8 cellular contexts compared by ENCODE assay signal in genomic region chr10:63630085-63630927, GRCh38.
A peak's percentile ranks its signal among the peaks of the same experiment; 100 is the strongest.
DNase-seq lines count a peak whose midpoint lies in the region; ATAC-seq and TF ChIP-seq lines count a peak whose summit lies in the region.

No MANE protein-coding gene starts in this region.

- peak overlapping the region; percentile 79 to 95 (median 90) for H3K27ac Mint-ChIP-seq in naive thymus-derived CD4-positive, alpha-beta T cell
- H3K27ac Mint-ChIP-seq in stimulated activated effector memory CD8-positive, alpha-beta T cell treated with anti-CD3 and anti-CD28 coated beads, Interleukin-12 subunit alpha, Interleukin-12 subunit beta, amount 100 ng/mL, for 72 hours = peak overlapping the region; percentile 91

- H3K4me1 ChIP-seq in naive thymus-derived CD4-positive, alpha-beta T cell (ENCODE audit: control insufficient read depth in 2 of 2, insufficient read depth in 2 of 2, low read length in 2 of 2) = peaks cover 0 to 17% of the 10 kb centered on the region in 2 donors

- H3K4me3 ChIP-seq in naive thymus-derived CD4-positive, alpha-beta T cell (ENCODE audit: low read length) = peak overlapping the region; percentile 90

- peak; percentile 67 for ATAC-seq in GM21528 (IDR thresholded peaks at IDR 0.05; ENCODE audit: low FRiP score, unreplicated experiment)
- ATAC-seq in naive thymus-derived CD4-positive, alpha-beta T cell = peak; percentile 82
- ATAC-seq in stimulated activated effector memory CD8-positive, alpha-beta T cell treated with anti-CD3 and anti-CD28 coated beads, Interleukin-12 subunit alpha, Interleukin-12 subunit beta, amount 100 ng/mL, for 72 hours = peak; percentile 80

- H3K27ac ChIP-seq in naive thymus-derived CD4-positive, alpha-beta T cell (ENCODE audit: low read depth, low read length) = peak overlapping the region; percentile 69

- CTCF ChIA-PET in naive thymus-derived CD4-positive, alpha-beta T cell (lab: Charles Lee) = interaction anchor here (0.5 to 7.6 kb wide), 11 partner anchors 12 to 1193 kb away, joined by 3 to 62 read pairs (median 5); no protein-coding TSS in a partner anchor

- intact Hi-C loops in naive thymus-derived CD4-positive, alpha-beta T cell (cut with micrococcal nuclease) = loop anchor here (1.0 to 5.0 kb wide), 5 partner anchors 108 to 1878 kb away; partner anchors contain the start of gene EGR2 (in 2 of the 2)

- DNase-seq in DMS153 treated with DMSO at 0.1 percent for 48 hours (lab: John Stamatoyannopoulos, UW; ENCODE audit: unreplicated experiment) (peak; percentile 86), HuH-7 (ENCODE audit: low spot score) (peak; percentile 71), activated T-helper 1 cell treated with Interleukin-2 at 50 U/mL for 16 hours (ENCODE audit: low read depth) (peak; percentile 62), fibroblast of gingiva (ENCODE audit: low read depth) (peak; percentile 96)
- peak; percentile 39 to 81 (median 61) for DNase-seq in naive thymus-derived CD4-positive, alpha-beta T cell
- peak; percentile 68 to 90 for DNase-seq in stimulated activated effector memory CD8-positive, alpha-beta T cell treated with anti-CD3 and anti-CD28 coated beads, Interleukin-12 subunit alpha, Interleukin-12 subunit beta, amount 100 ng/mL, for 72 hours (ENCODE audit: low spot score in 2 of 2)

- no peaks in the 10 kb centered on the region for H3K36me3 ChIP-seq in naive thymus-derived CD4-positive, alpha-beta T cell (ENCODE audit: control insufficient read depth in 2 of 3, insufficient read depth in 3 of 3, low read length in 3 of 3)

- H3K27me3 ChIP-seq in naive thymus-derived CD4-positive, alpha-beta T cell (ENCODE audit: control insufficient read depth in 2 of 2, insufficient read depth in 2 of 2, low read length in 2 of 2) = no peaks in the 10 kb centered on the region

- H3K27me3 Mint-ChIP-seq in naive thymus-derived CD4-positive, alpha-beta T cell = peaks cover 0 to 5% (median 0%) of the 10 kb centered on the region in 5 donors

- peak overlapping the region; percentile 88 to 98 (median 95) for H3K4me3 Mint-ChIP-seq in naive thymus-derived CD4-positive, alpha-beta T cell
- H3K4me3 Mint-ChIP-seq in stimulated activated effector memory CD8-positive, alpha-beta T cell treated with anti-CD3 and anti-CD28 coated beads, Interleukin-12 subunit alpha, Interleukin-12 subunit beta, amount 100 ng/mL, for 72 hours = peak overlapping the region; percentile 91

- no peaks in the 10 kb centered on the region for H3K9me3 Mint-ChIP-seq in naive thymus-derived CD4-positive, alpha-beta T cell
- H3K9me3 Mint-ChIP-seq in stimulated activated effector memory CD8-positive, alpha-beta T cell treated with anti-CD3 and anti-CD28 coated beads, Interleukin-12 subunit alpha, Interleukin-12 subunit beta, amount 100 ng/mL, for 72 hours = no peaks in the 10 kb centered on the region

- peaks cover 0 to 1% (median 0%) of the 10 kb centered on the region in 5 donors for H3K36me3 Mint-ChIP-seq in naive thymus-derived CD4-positive, alpha-beta T cell
- H3K36me3 Mint-ChIP-seq in stimulated activated effector memory CD8-positive, alpha-beta T cell treated with anti-CD3 and anti-CD28 coated beads, Interleukin-12 subunit alpha, Interleukin-12 subunit beta, amount 100 ng/mL, for 72 hours = peaks cover 6% of the 10 kb centered on the region

- no peaks in the 10 kb centered on the region for H3K9me3 ChIP-seq in naive thymus-derived CD4-positive, alpha-beta T cell (ENCODE audit: control insufficient read depth in 2 of 3, low read length in 3 of 3)

- POLR2A ChIA-PET in naive thymus-derived CD4-positive, alpha-beta T cell (lab: Charles Lee) = interaction anchor here (0.6 to 2.9 kb wide), 11 partner anchors 13 to 497 kb away, joined by 3 to 12 read pairs (median 4); partner anchors contain the start of genes JMJD1C, NRBF2 and REEP3

- H3K4me1 Mint-ChIP-seq in naive thymus-derived CD4-positive, alpha-beta T cell = peaks cover 19 to 40% (median 26%) of the 10 kb centered on the region in 7 donors
- peaks cover 16% of the 10 kb centered on the region for H3K4me1 Mint-ChIP-seq in stimulated activated effector memory CD8-positive, alpha-beta T cell treated with anti-CD3 and anti-CD28 coated beads, Interleukin-12 subunit alpha, Interleukin-12 subunit beta, amount 100 ng/mL, for 72 hours

TF ChIP-seq in PFSK-1, 5 proteins besides CTCF, POLR2A, EP300 and RAD21:
- peak; percentile 82 for TF ChIP-seq FOXP2 (optimal IDR thresholded peaks at IDR 0.05; ENCODE audit: borderline replicate concordance, extremely low read depth, extremely low read length, insufficient read depth)
- no peak for TF ChIP-seq SIN3A (IDR thresholded peaks at IDR 0.05; ENCODE audit: borderline replicate concordance, insufficient read depth, low read length)
- no peak; the same call in 1 of the 2 replicates for TF ChIP-seq POLR2AphosphoS5 (IDR thresholded peaks at IDR 0.05; ENCODE audit: low read depth, low read length)
- 0 out of 4 replicates have a peak, but pooled peaks of 1 of the 2 experiments have one; percentile 26 for TF ChIP-seq REST (IDR thresholded peaks at IDR 0.05; ENCODE audit: insufficient read depth in 1 of 2, low read depth in 2 of 2, low read length in 2 of 2)

Comparison
In these comparisons a context has a peak if more than half of its experiments do, and no peak if none do; other contexts are left out.
1. Peak in every context shown above with its lines: DNase-seq, ATAC-seq, H3K4me3 ChIP-seq and H3K27ac ChIP-seq.